Comparison of ENCODE assay signal across 31 cellular contexts in genomic region chr3:143495527-143495926, GRCh38.
"Had no signal": no experiment of that assay in that cellular context is flagged by ENCODE, and none has a peak within 500 bp of the region (broad histone marks: within the 10 kb centered on the region; RNA-seq: fewer than 3 reads in every experiment).

No MANE protein-coding gene starts in this region.

- H3K4me1 ChIP-seq: neural progenitor cell, parathyroid adenoma, psoas muscle, right lobe of liver, spleen, suprapubic skin, testis, tibial artery, transverse colon, upper lobe of right lung, uterus had no signal

- H3K4me3 Mint-ChIP-seq: naive thymus-derived CD4-positive, alpha-beta T cell; natural killer cell; neural progenitor cell; stimulated activated memory B cell treated with anti-CD40 and anti-IgM and Interleukin-4, amounts not matched to agents 10 μg/mL and 1 μg/mL and 100 μg/mL, for 72 hours; stimulated activated naive CD8-positive, alpha-beta T cell treated with anti-CD3 and anti-CD28 coated beads, Interleukin-15, amount 100 ng/mL, for 72 hours; type B pancreatic cell had no signal

- H3K27me3 ChIP-seq: neural progenitor cell, ovary, right lobe of liver, spleen, suprapubic skin, testis, tibial artery, transverse colon, upper lobe of right lung, uterus had no signal

- H3K9me3 ChIP-seq: ovary, psoas muscle, right lobe of liver, spleen, suprapubic skin, testis, tibial artery, transverse colon, upper lobe of right lung, uterus had no signal

- H3K27me3 Mint-ChIP-seq: naive thymus-derived CD4-positive, alpha-beta T cell; progenitor cell of endocrine pancreas; stimulated activated memory B cell treated with anti-CD40 and anti-IgM and Interleukin-4, amounts not matched to agents 10 μg/mL and 1 μg/mL and 100 μg/mL, for 72 hours; stimulated activated naive CD8-positive, alpha-beta T cell treated with anti-CD3 and anti-CD28 coated beads, Interleukin-15, amount 100 ng/mL, for 72 hours; type B pancreatic cell had no signal

- DNase-seq: naive thymus-derived CD4-positive, alpha-beta T cell; natural killer cell; occipital lobe; ovary; posterior cingulate gyrus; psoas muscle; right cardiac atrium; right lobe of liver; spleen; stimulated activated CD4-positive, alpha-beta T cell treated with anti-CD3 and anti-CD28 coated beads, Interleukin-12 subunit alpha, Interleukin-12 subunit beta, amount 100 ng/mL, for 4 hours; stimulated activated CD4-positive, alpha-beta T cell treated with anti-CD3 and anti-CD28 coated beads, Interleukin-1b, Interleukin-23, amount 100 ng/mL, for 48 hours; stimulated activated CD4-positive, alpha-beta T cell treated with anti-CD3 and anti-CD28 coated beads, Interleukin-4, amount 100 ng/mL, for 1 hour; stimulated activated CD4-positive, alpha-beta T cell treated with anti-CD3 and anti-CD28 coated beads, Interleukin-4, amount 100 ng/mL, for 4 hours; stimulated activated CD8-positive, alpha-beta memory T cell treated with anti-CD3 and anti-CD28 coated beads, Interleukin-4, amount 100 ng/mL, for 48 hours; stimulated activated naive CD4-positive, alpha-beta T cell; stimulated activated naive CD8-positive, alpha-beta T cell treated with anti-CD3 and anti-CD28 coated beads, Interleukin-15, amount 100 ng/mL, for 72 hours; stimulated activated naive CD8-positive, alpha-beta T cell treated with anti-CD3 and anti-CD28 coated beads, Interleukin-15, Interleukin-2, amounts not matched to agents 100 U/mL and 50 U/mL, for 24 hours; substantia nigra; testis; tibial artery; transverse colon; upper lobe of right lung had no signal

- H3K27ac Mint-ChIP-seq: naive thymus-derived CD4-positive, alpha-beta T cell; natural killer cell; neural progenitor cell; progenitor cell of endocrine pancreas; stimulated activated memory B cell treated with anti-CD40 and anti-IgM and Interleukin-4, amounts not matched to agents 10 μg/mL and 1 μg/mL and 100 μg/mL, for 72 hours; stimulated activated naive CD8-positive, alpha-beta T cell treated with anti-CD3 and anti-CD28 coated beads, Interleukin-15, amount 100 ng/mL, for 72 hours; type B pancreatic cell had no signal

- H3K9me3 Mint-ChIP-seq: natural killer cell; neural progenitor cell; stimulated activated naive CD8-positive, alpha-beta T cell treated with anti-CD3 and anti-CD28 coated beads, Interleukin-15, amount 100 ng/mL, for 72 hours; type B pancreatic cell had no signal

- H3K27ac ChIP-seq: neural progenitor cell, ovary, parathyroid adenoma, psoas muscle, right lobe of liver, skin epidermis, spleen, suprapubic skin, testis, tibial artery, upper lobe of right lung had no signal

- H3K4me3 ChIP-seq: neural progenitor cell, ovary, psoas muscle, right lobe of liver, skin epidermis, smooth muscle cell, spleen, suprapubic skin, testis, tibial artery, transverse colon, upper lobe of right lung, uterus had no signal

- H3K36me3 Mint-ChIP-seq: neural progenitor cell, type B pancreatic cell had no signal

- H3K36me3 ChIP-seq: neural progenitor cell, ovary, right lobe of liver, suprapubic skin, tibial artery, transverse colon, upper lobe of right lung, uterus had no signal

- H3K4me1 Mint-ChIP-seq: natural killer cell; neural progenitor cell; stimulated activated memory B cell treated with anti-CD40 and anti-IgM and Interleukin-4, amounts not matched to agents 10 μg/mL and 1 μg/mL and 100 μg/mL, for 72 hours; stimulated activated naive CD8-positive, alpha-beta T cell treated with anti-CD3 and anti-CD28 coated beads, Interleukin-15, amount 100 ng/mL, for 72 hours had no signal
